8 cellular contexts compared by ENCODE assay signal in genomic region chr9:128371622-128372117, GRCh38. TPM values are rescaled to one million over a fixed set of nuclear protein-coding genes. Genes with fewer than 3 reads are reported as not detected.
DNase-seq lines count a peak whose midpoint lies in the region; ATAC-seq and TF ChIP-seq lines count a peak whose summit lies in the region.

No MANE protein-coding gene starts in this region.

- BruUV-seq in A673 (replicated peaks; lab: Mats Ljungman, UMichigan) (TSS peak; percentile 69), IMR-90 (replicated peaks; lab: Mats Ljungman, UMichigan) (TSS peak; percentile 45)

- peak overlapping the region; percentile 88 for H3K4ac ChIP-seq in IMR-90 (ENCODE audit: low read depth, low read length)

- H3K4me3 ChIP-seq in A673 (ENCODE audit: low read depth, low read length, poor library complexity, severe bottlenecking), result peak overlapping the region; percentile 91
- H3K4me3 ChIP-seq in IMR-90 (ENCODE audit: insufficient read depth, low read depth, low read length), result peak overlapping the region; percentile 77
- H3K4me3 ChIP-seq in cardiac fibroblast (replicated peaks in 1 of 2; ENCODE audit: low read depth in 2 of 2, low read length in 2 of 2), result peak overlapping the region; percentile 82 to 97
- H3K4me3 ChIP-seq in mucosa of descending colon, result peak overlapping the region; percentile 80

- H4K5ac ChIP-seq in IMR-90 (ENCODE audit: low read depth, low read length), result peak overlapping the region; percentile 92

- CTCF ChIA-PET in A673 (lab: Charles Lee) (interaction anchor here (1.2 kb wide), 1 partner anchor 9 kb away, joined by 4 read pairs; no protein-coding TSS in a partner anchor), IMR-90 (lab: Yijun Ruan, JAX) (interaction anchor here (1.3 to 1.7 kb wide), 2 partner anchors 9 to 67 kb away, joined by 3 to 4 read pairs; no protein-coding TSS in a partner anchor)

- H2BK20ac ChIP-seq in IMR-90 (ENCODE audit: low read depth, low read length), result no peak overlapping the region

- peak overlapping the region; percentile 92 for H3K56ac ChIP-seq in IMR-90 (ENCODE audit: extremely low read depth, insufficient read depth, low read length)

- WGBS in IMR-90 (ENCODE audit: extremely low coverage in 2 of 2, insufficient read length in 1 of 2), 2 experiments, result 0% methylated on average over 5 of the region's 10 CpGs; no CpG with 5 or more reads in 1 of the 2 experiments

- peak overlapping the region; percentile 64 for H2BK120ac ChIP-seq in IMR-90 (ENCODE audit: low read depth, low read length)

- H3K9me1 ChIP-seq in IMR-90 (ENCODE audit: insufficient read depth, low read length), result peaks cover 12% of the 10 kb centered on the region

- intact Hi-C loops in A673 (cut with micrococcal nuclease; ENCODE audit: unreplicated experiment) (no loop called here), IMR-90 (cut with micrococcal nuclease) (loop anchor here (2.0 kb wide), 1 partner anchor 47 kb away; no protein-coding TSS in a partner anchor), mucosa of descending colon (cut with DNase I, micrococcal nuclease) (no loop called here)

- H2BK5ac ChIP-seq in IMR-90 (ENCODE audit: low read depth, low read length, poor library complexity, severe bottlenecking), result peak overlapping the region; percentile 87

- H3K9me3 ChIP-seq in A673 (ENCODE audit: low read depth, low read length, poor library complexity, severe bottlenecking) (no peaks in the 10 kb centered on the region), IMR-90 (ENCODE audit: control insufficient read depth, insufficient read depth, low read length) (no peaks in the 10 kb centered on the region), mucosa of descending colon (no peaks in the 10 kb centered on the region)

- H3K18ac ChIP-seq in IMR-90 (ENCODE audit: low read depth, low read length), result peak overlapping the region; percentile 40

- ATAC-seq in IMR-90 (ENCODE audit: low read depth) (no peak), mucosa of descending colon (no peak), GM18858 (IDR thresholded peaks at IDR 0.05; ENCODE audit: unreplicated experiment) (no peak), HG02884 (IDR thresholded peaks at IDR 0.05; ENCODE audit: unreplicated experiment) (no peak)

- H3K14ac ChIP-seq in IMR-90 (replicated peaks; ENCODE audit: low read depth, low read length), result peak overlapping the region; percentile 86

- H3K9ac ChIP-seq in IMR-90 (ENCODE audit: low read depth, low read length), result peak overlapping the region; percentile 94

- no peaks in the 10 kb centered on the region for H3K27me3 ChIP-seq in A673 (replicated peaks; ENCODE audit: insufficient read depth, low read depth, low read length, poor library complexity)
- no peaks in the 10 kb centered on the region for H3K27me3 ChIP-seq in IMR-90 (ENCODE audit: control insufficient read depth, insufficient read depth, low read length)

- in situ Hi-C loops in IMR-90 (cut with MboI; ENCODE audit: low sequenced_read_pairs), result no loop called here

- H4K8ac ChIP-seq in IMR-90 (ENCODE audit: low read depth in 2 of 2, low read length in 2 of 2), result peak overlapping the region; percentile 95 to 98

- no peak for TF ChIP-seq RAD21 in IMR-90 (IDR thresholded peaks at IDR 0.05; ENCODE audit: low read length)

- peak overlapping the region; percentile 99 for H2AK9ac ChIP-seq in IMR-90 (replicated peaks; ENCODE audit: low read depth, low read length, poor library complexity)

- no peak for TF ChIP-seq POLR2A in IMR-90 (IDR thresholded peaks at IDR 0.05; ENCODE audit: low read depth, low read length)

- H3K36me3 ChIP-seq in A673 (ENCODE audit: insufficient read depth, low read length, poor library complexity, severe bottlenecking) (no peaks in the 10 kb centered on the region), IMR-90 (ENCODE audit: control insufficient read depth, insufficient read depth, low read length) (peaks cover 2% of the 10 kb centered on the region; the same call in 1 of the 2 replicates), mucosa of descending colon (ENCODE audit: low read depth) (no peaks in the 10 kb centered on the region)

- DNase-seq in A673 (ENCODE audit: low spot score) (no peak), IMR-90 (no peak), cardiac fibroblast (ENCODE audit: low read depth in 2 of 2) (peak in 1 of 2 donors; percentile 24), mucosa of descending colon (no peak), NCI-H69 (lab: John Stamatoyannopoulos, UW) (no peak), NAMALWA (ENCODE audit: low spot score) (no peak)

- 0 out of 2 replicates have a peak, but pooled peaks cover 4% of the 10 kb centered on the region for H4K20me1 ChIP-seq in IMR-90 (ENCODE audit: insufficient read depth, low read length)

- peaks cover 23 to 72% of the 10 kb centered on the region in 2 experiments for H3K79me1 ChIP-seq in IMR-90 (ENCODE audit: low read depth in 1 of 2, low read length in 2 of 2)

- POLR2A ChIA-PET in A673 (lab: Charles Lee; ENCODE audit: low non-redundant PET), result interaction anchor here (0.6 to 1.0 kb wide), 3 partner anchors 9 to 948 kb away, joined by 4 to 14 read pairs (median 8); partner anchors contain the start of gene ZNF79
- POLR2A ChIA-PET in IMR-90 (lab: Charles Lee; ENCODE audit: unreplicated experiment), result interaction anchor here (0.5 to 1.0 kb wide), 4 partner anchors 10 to 118 kb away, joined by 4 to 6 read pairs (median 6); partner anchors contain the start of genes GOLGA2 and SWI5

- peak overlapping the region; percentile 97 for H2AFZ ChIP-seq in IMR-90 (replicated peaks; ENCODE audit: low read length, poor library complexity)

- H4K91ac ChIP-seq in IMR-90 (ENCODE audit: insufficient read depth, low read depth, low read length), result peak overlapping the region; percentile 90

- H2BK15ac ChIP-seq in IMR-90 (ENCODE audit: low read depth, low read length), result peak overlapping the region; percentile 76; the same call in 1 of the 3 replicates

- H2AK5ac ChIP-seq in IMR-90 (ENCODE audit: low read depth, low read length), result peak overlapping the region; percentile 88

- H3K4me1 ChIP-seq in A673 (ENCODE audit: insufficient read depth, low read length, poor library complexity, severe bottlenecking) (peaks cover 6% of the 10 kb centered on the region), IMR-90 (ENCODE audit: control insufficient read depth, insufficient read depth, low read length) (peaks cover 14% of the 10 kb centered on the region), mucosa of descending colon (ENCODE audit: low read depth) (peaks cover 14% of the 10 kb centered on the region)

- peak overlapping the region; percentile 96 for H3K4me2 ChIP-seq in IMR-90 (ENCODE audit: low read depth, low read length)

- dilution Hi-C loops in IMR-90 (cut with HindIII; ENCODE audit: low sequenced_read_pairs, unreplicated experiment), result no loop called here

- H3K27ac ChIP-seq in A673 (ENCODE audit: low read depth, low read length, poor library complexity, severe bottlenecking), result peak overlapping the region; percentile 77
- peak overlapping the region; percentile 90 for H3K27ac ChIP-seq in IMR-90 (ENCODE audit: insufficient read depth, low read length)

- H3K23ac ChIP-seq in IMR-90 (ENCODE audit: low read depth, low read length), result peak overlapping the region; percentile 89

- TF ChIP-seq CTCF in A673 (conservative IDR thresholded peaks at IDR 0.05; ENCODE audit: low read depth, low read length), result no peak
- no peak for TF ChIP-seq CTCF in IMR-90 (conservative IDR thresholded peaks at IDR 0.05; ENCODE audit: low read depth, low read length)
- TF ChIP-seq CTCF in cardiac fibroblast (IDR thresholded peaks at IDR 0.05; ENCODE audit: low read depth, low read length), result no peak
- TF ChIP-seq CTCF in mucosa of descending colon (IDR thresholded peaks at IDR 0.05), result no peak

TF ChIP-seq in IMR-90, 13 proteins besides CTCF, POLR2A, EP300 and RAD21 (continues in another document):
- TF ChIP-seq MAZ (IDR thresholded peaks at IDR 0.05; ENCODE audit: borderline replicate concordance, low read depth, low read length), result no peak
- no peak for TF ChIP-seq CHD1 (IDR thresholded peaks at IDR 0.05; ENCODE audit: low read depth, low read length)
- no peak for TF ChIP-seq NFE2L2 (IDR thresholded peaks at IDR 0.05; ENCODE audit: low read depth, low read length)

RNA-seq across cellular contexts. Expression of gene URM1, which starts 0.5 kb away (rescaled TPM):
- total RNA-seq in A673 (2021), result 67.0 and 84.8 TPM in 2 replicates
- total RNA-seq in IMR-90 (2012; rRNA removed), result 20.6 and 33.2 TPM in 2 replicates
- polyA plus RNA-seq in IMR-90 (2012; rRNA removed), result 66.9 and 75.6 TPM in 2 replicates
- polyA plus RNA-seq in IMR-90 (2012; cell fraction: cytosol; rRNA removed), result 42.4 and 45.7 TPM in 2 replicates
- 41.8 and 56.7 TPM in 2 replicates for polyA plus RNA-seq in IMR-90 (2012; cell fraction: nucleus; rRNA removed; ENCODE audit: low replicate concordance)
- 10 to 100 TPM; 49.3 to 57.9 (median 51.8) TPM for total RNA-seq in mucosa of descending colon

RNA-seq across cellular contexts. Expression of gene SLC27A4, which starts 31.3 kb away (rescaled TPM):
- 35.4 and 39.1 TPM in 2 replicates for total RNA-seq in A673 (2021)
- 9.2 and 9.7 TPM in 2 replicates for total RNA-seq in IMR-90 (2012; rRNA removed)
- polyA plus RNA-seq in IMR-90 (2012; rRNA removed), result 13.7 and 14.8 TPM in 2 replicates
- polyA plus RNA-seq in IMR-90 (2012; cell fraction: cytosol; rRNA removed), result 11.7 and 14.4 TPM in 2 replicates
- 10.3 and 25.2 TPM in 2 replicates for polyA plus RNA-seq in IMR-90 (2012; cell fraction: nucleus; rRNA removed; ENCODE audit: low replicate concordance)
- 10 to 100 TPM; 36.5 to 46.8 (median 39.9) TPM for total RNA-seq in mucosa of descending colon

RNA-seq across cellular contexts. Expression of gene CERCAM, which starts 49.0 kb away (rescaled TPM):
- total RNA-seq in A673 (2021) (10.1 and 14.7 TPM in 2 replicates), IMR-90 (2012; rRNA removed) (15.1 and 16.1 TPM in 2 replicates), mucosa of descending colon (10 to 100 TPM in 2 of 3 donors, 1 to 10 TPM in 1; 4.1 to 20.9 (median 11.5) TPM)
- 118 and 146 TPM in 2 replicates for polyA plus RNA-seq in IMR-90 (2012; rRNA removed)
- 284 and 310 TPM in 2 replicates for polyA plus RNA-seq in IMR-90 (2012; cell fraction: cytosol; rRNA removed)
- 98.6 and 199 TPM in 2 replicates for polyA plus RNA-seq in IMR-90 (2012; cell fraction: nucleus; rRNA removed; ENCODE audit: low replicate concordance)

RNA-seq across cellular contexts. Expression of gene COQ4, which starts 49.0 kb away (rescaled TPM):
- total RNA-seq in A673 (2021), result 58.2 and 62.8 TPM in 2 replicates
- total RNA-seq in IMR-90 (2012; rRNA removed), result 20.0 and 20.1 TPM in 2 replicates
- 40.7 and 41.4 TPM in 2 replicates for polyA plus RNA-seq in IMR-90 (2012; rRNA removed)
- 39.1 and 45.7 TPM in 2 replicates for polyA plus RNA-seq in IMR-90 (2012; cell fraction: cytosol; rRNA removed)
- 112 and 183 TPM in 2 replicates for polyA plus RNA-seq in IMR-90 (2012; cell fraction: nucleus; rRNA removed; ENCODE audit: low replicate concordance)
- 10 to 100 TPM; 43.2 to 63.9 (median 59.1) TPM for total RNA-seq in mucosa of descending colon

RNA-seq across cellular contexts. Expression of gene TRUB2, which starts 49.4 kb away (rescaled TPM):
- total RNA-seq in A673 (2021) (47.8 and 57.4 TPM in 2 replicates), IMR-90 (2012; rRNA removed) (16.7 and 21.3 TPM in 2 replicates), mucosa of descending colon (10 to 100 TPM; 18.8 to 27.5 (median 24.3) TPM)
- polyA plus RNA-seq in IMR-90 (2012; rRNA removed), result 17.4 and 18.0 TPM in 2 replicates
- polyA plus RNA-seq in IMR-90 (2012; cell fraction: cytosol; rRNA removed), result 11.0 TPM in 2 replicates
- polyA plus RNA-seq in IMR-90 (2012; cell fraction: nucleus; rRNA removed; ENCODE audit: low replicate concordance), result 6.4 and 11.4 TPM in 2 replicates
